11 cellular contexts compared by ENCODE assay signal in genomic region chr15:74385442-74386132, GRCh38. TPM values are rescaled to one million over a fixed set of nuclear protein-coding genes. Genes with fewer than 3 reads are reported as not detected.
DNase-seq lines count a peak whose midpoint lies in the region; ATAC-seq and TF ChIP-seq lines count a peak whose summit lies in the region.
"Had no signal": no experiment of that assay in that cellular context is flagged by ENCODE, and none has a peak within 500 bp of the region (broad histone marks: within the 10 kb centered on the region; RNA-seq: fewer than 3 reads in every experiment).

No MANE protein-coding gene starts in this region.

- no peak for TF ChIP-seq POLR2A in Peyer's patch (IDR thresholded peaks at IDR 0.05)

- H3K4me3 Mint-ChIP-seq in activated CD8-positive, alpha-beta memory T cell treated with anti-CD3 and anti-CD28 coated beads, Interleukin-2, amount 10 ng/mL, durations not matched to agents 7 days and 5 days: no peak overlapping the region

- no peaks in the 10 kb centered on the region for H3K36me3 Mint-ChIP-seq in activated CD8-positive, alpha-beta memory T cell treated with anti-CD3 and anti-CD28 coated beads, Interleukin-2, amount 10 ng/mL, durations not matched to agents 7 days and 5 days

- H3K9me3 Mint-ChIP-seq in activated CD8-positive, alpha-beta memory T cell treated with anti-CD3 and anti-CD28 coated beads, Interleukin-2, amount 10 ng/mL, durations not matched to agents 7 days and 5 days (ENCODE audit: low read depth): no peaks in the 10 kb centered on the region

- no peak for ATAC-seq in activated CD8-positive, alpha-beta memory T cell treated with anti-CD3 and anti-CD28 coated beads, Interleukin-2, amount 10 ng/mL, durations not matched to agents 7 days and 5 days
- no peak for ATAC-seq in GM21619 (IDR thresholded peaks at IDR 0.05; ENCODE audit: unreplicated experiment)
- ATAC-seq: SK-N-SH treated with all-trans-retinoic acid at 6 μM for 48 hours had no signal

- H3K27ac ChIP-seq in Peyer's patch (peak overlapping the region; percentile 25 to 81 (median 70)), esophagus (ENCODE audit: low read depth in 2 of 2, low read length in 1 of 2) (peak overlapping the region; percentile 10 to 38), skin epidermis (peak overlapping the region in 18 of 21 experiments; percentile 5 to 83 (median 48)), substantia nigra (ENCODE audit: low read depth, low read length, poor library complexity, severe bottlenecking) (no peak overlapping the region)

- H3K4me1 ChIP-seq in Peyer's patch (peaks cover 0 to 46% (median 23%) of the 10 kb centered on the region in 4 donors), esophagus (ENCODE audit: control insufficient read depth in 2 of 2, insufficient read depth in 2 of 2, low read length in 1 of 2) (peaks cover 0 to 9% of the 10 kb centered on the region in 2 donors)

- TF ChIP-seq CTCF in Peyer's patch (IDR thresholded peaks at IDR 0.05): no peak

- H3K27me3 ChIP-seq in Peyer's patch (no peaks in the 10 kb centered on the region), esophagus (ENCODE audit: control insufficient read depth in 1 of 2, insufficient read depth in 2 of 2, low read length in 2 of 2) (no peaks in the 10 kb centered on the region)

- peak overlapping the region; percentile 100 for H3K27ac Mint-ChIP-seq in activated CD8-positive, alpha-beta memory T cell treated with anti-CD3 and anti-CD28 coated beads, Interleukin-2, amount 10 ng/mL, durations not matched to agents 7 days and 5 days

- H3K9me3 ChIP-seq in Peyer's patch: no peaks in the 10 kb centered on the region
- no peaks in the 10 kb centered on the region for H3K9me3 ChIP-seq in esophagus (ENCODE audit: control insufficient read depth in 2 of 2, insufficient read depth in 1 of 2, low read depth in 1 of 2, low read length in 1 of 2)

- no peaks in the 10 kb centered on the region for H3K36me3 ChIP-seq in Peyer's patch
- no peaks in the 10 kb centered on the region for H3K36me3 ChIP-seq in esophagus (ENCODE audit: control insufficient read depth in 2 of 2, insufficient read depth in 2 of 2, low read length in 1 of 2)

- peaks cover 49% of the 10 kb centered on the region for H3K4me1 Mint-ChIP-seq in activated CD8-positive, alpha-beta memory T cell treated with anti-CD3 and anti-CD28 coated beads, Interleukin-2, amount 10 ng/mL, durations not matched to agents 7 days and 5 days

- no peaks in the 10 kb centered on the region for H3K27me3 Mint-ChIP-seq in activated CD8-positive, alpha-beta memory T cell treated with anti-CD3 and anti-CD28 coated beads, Interleukin-2, amount 10 ng/mL, durations not matched to agents 7 days and 5 days

- 76 to 79% methylated on average over 9 of the region's 9 CpGs for whole genome bisulfite sequencing in esophagus, 2 donors

- no peak for DNase-seq in activated CD8-positive, alpha-beta memory T cell treated with anti-CD3 and anti-CD28 coated beads, Interleukin-2, amount 10 ng/mL, durations not matched to agents 7 days and 5 days
- no peak for DNase-seq in activated CD8-positive, alpha-beta memory T cell treated with anti-CD3 and anti-CD28 coated beads, Interleukin-2, amount 50 U/mL, for 4 hours
- no peak for DNase-seq in Peyer's patch
- no peak for DNase-seq in NCI-H1694 (lab: John Stamatoyannopoulos, UW)
- DNase-seq in substantia nigra (lab: John Stamatoyannopoulos, UW): no peak
- DNase-seq: central memory CD4-positive, alpha-beta T cell; NCI-H510A had no signal

- CTCF ChIA-PET in activated CD8-positive, alpha-beta memory T cell treated with anti-CD3 and anti-CD28 coated beads, Interleukin-2, amount 10 ng/mL, durations not matched to agents 7 days and 5 days (lab: Charles Lee): interaction anchor here (0.7 to 18.5 kb wide), 13 partner anchors 8 to 418 kb away, joined by 3 to 668 read pairs (median 9); partner anchors contain the start of genes SEMA7A and UBL7

- H3K4me3 ChIP-seq in Peyer's patch (no peak overlapping the region), esophagus (ENCODE audit: low read depth in 1 of 2, low read length in 2 of 2) (no peak overlapping the region), skin epidermis (no peak overlapping the region)

RNA-seq across cellular contexts. Expression of gene CYP11A1, which starts 18.1 kb away (rescaled TPM):
- under 1 TPM in 1 of 2 experiments, not detected in 1; 0.55 TPM for total RNA-seq in activated CD8-positive, alpha-beta memory T cell treated with anti-CD3 and anti-CD28 coated beads, Interleukin-2, amount 10 ng/mL, durations not matched to agents 7 days and 5 days
- total RNA-seq in Peyer's patch: 1 to 10 TPM in 3 of 4 donors, under 1 TPM in 1; 0.88 to 6.6 (median 3.3) TPM
- 1 to 10 TPM; 2.3 to 5.7 TPM for polyA plus RNA-seq in esophagus

RNA-seq across cellular contexts. Expression of gene SEMA7A, which starts 48.2 kb away (rescaled TPM):
- total RNA-seq in activated CD8-positive, alpha-beta memory T cell treated with anti-CD3 and anti-CD28 coated beads, Interleukin-2, amount 10 ng/mL, durations not matched to agents 7 days and 5 days: 10 to 100 TPM; 26.4 to 32.9 TPM
- total RNA-seq in Peyer's patch: 10 to 100 TPM in 1 of 4 donors, 1 to 10 TPM in 3; 1.5 to 42.9 (median 1.6) TPM
- 1 to 10 TPM; 2.2 to 9.6 TPM for polyA plus RNA-seq in esophagus
